In the genomic region with DNA sequence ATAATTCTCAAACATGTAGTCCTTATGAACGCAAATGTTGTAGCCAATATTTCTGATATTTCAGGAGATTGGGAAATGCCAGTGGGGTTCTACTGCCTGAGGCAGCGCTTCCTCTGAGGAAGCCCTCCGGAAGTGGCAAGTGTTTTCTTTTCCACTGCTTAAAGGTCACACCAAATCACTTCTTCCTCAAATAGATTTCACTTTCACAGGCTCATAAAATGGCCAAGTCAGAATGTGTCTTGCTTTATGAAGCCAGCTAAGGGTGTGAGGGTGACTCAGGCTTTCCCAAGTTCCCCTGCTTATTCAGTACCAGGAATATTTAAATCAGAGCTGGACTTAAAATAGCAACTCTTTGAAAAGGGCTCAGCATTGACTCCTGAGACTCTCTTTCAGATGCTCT, we compare ENCODE assay signal across 10 cellular contexts.
DNase-seq lines count a peak whose midpoint lies in the region; ATAC-seq lines count a peak whose summit lies in the region.
"Had no signal": no experiment of that assay in that cellular context is flagged by ENCODE, and none has a peak within 500 bp of the region (broad histone marks: within the 10 kb centered on the region; RNA-seq: fewer than 3 reads in every experiment).

No MANE protein-coding gene starts in this region.

- no peak for ATAC-seq in GM19035 (IDR thresholded peaks at IDR 0.05; ENCODE audit: unreplicated experiment)
- no peak for ATAC-seq in GM19395 (IDR thresholded peaks at IDR 0.05; ENCODE audit: unreplicated experiment)

- DNase-seq in stimulated activated CD4-positive, alpha-beta T cell treated with anti-CD3 and anti-CD28 coated beads, Interleukin-15, amount 100 ng/mL, for 24 hours, result peak; percentile 39
- no peak for DNase-seq in stimulated activated CD4-positive, alpha-beta T cell treated with anti-CD3 and anti-CD28 coated beads, Interleukin-4, amount 100 ng/mL, for 1 hour
- DNase-seq in RKO (ENCODE audit: low spot score), result peak; percentile 81
- DNase-seq in foreskin melanocyte, result peak; percentile 61
- no peak for DNase-seq in DMS53 (lab: John Stamatoyannopoulos, UW)
- no peak for DNase-seq in NCI-H2107 (lab: John Stamatoyannopoulos, UW)
- DNase-seq: DND-41, NCI-H446 treated with DMSO at 0.1 percent for 48 hours had no signal

Comparison
In these comparisons a context has a peak if more than half of its experiments do, and no peak if none do; other contexts are left out.
1. DNase-seq: peak in stimulated activated CD4-positive, alpha-beta T cell treated with anti-CD3 and anti-CD28 coated beads, Interleukin-15, amount 100 ng/mL, for 24 hours (single experiment), RKO (single experiment) and foreskin melanocyte (single experiment); none in stimulated activated CD4-positive, alpha-beta T cell treated with anti-CD3 and anti-CD28 coated beads, Interleukin-4, amount 100 ng/mL, for 1 hour (single experiment), DMS53 (single experiment) and NCI-H2107 (single experiment).